ENCODE assay signal across 9 cellular contexts in genomic region chr2:187842978-187843847, GRCh38.
DNase-seq lines count a peak whose midpoint lies in the region; ATAC-seq and TF ChIP-seq lines count a peak whose summit lies in the region.
"Had no signal": no experiment of that assay in that cellular context is flagged by ENCODE, and none has a peak within 500 bp of the region (broad histone marks: within the 10 kb centered on the region; RNA-seq: fewer than 3 reads in every experiment).

No MANE protein-coding gene starts in this region.

- H3K4me3 Mint-ChIP-seq in Calu3 (ENCODE audit: low read depth, unreplicated experiment): no peak overlapping the region
- H3K4me3 Mint-ChIP-seq: T-helper 1 cell treated with Interleukin-12 subunit alpha and Interleukin-12 subunit beta and Interleukin-4 antibody, amounts not matched to agents 30 μg/mL and 1 μg/mL, for 36 hours had no signal

- peak; percentile 80 for ATAC-seq in GM19455 (IDR thresholded peaks at IDR 0.05; ENCODE audit: unreplicated experiment)

- TF ChIP-seq CTCF in Calu3 (IDR thresholded peaks at IDR 0.05; ENCODE audit: unreplicated experiment): peak; percentile 56

- H3K4me1 Mint-ChIP-seq in Calu3 (ENCODE audit: low read depth, unreplicated experiment): peaks cover 17% of the 10 kb centered on the region

- BruUV-seq in Calu3 (replicated peaks; lab: Mats Ljungman, UMichigan): no TSS peak

- peak; percentile 45 for DNase-seq in Calu3
- DNase-seq in KBM-7: peak; percentile 69
- peak; percentile 39 to 63 for DNase-seq in SHP77 (lab: John Stamatoyannopoulos, UW)
- peak; percentile 86 for DNase-seq in fibroblast of peridontal ligament (ENCODE audit: extremely low read depth)
- peak; percentile 36 for DNase-seq in putamen (ENCODE audit: low spot score)
- no peak for DNase-seq in cortex of kidney (lab: John Stamatoyannopoulos, UW)
- DNase-seq in NK-92 (lab: John Stamatoyannopoulos, UW; ENCODE audit: unreplicated experiment): no peak

- CTCF ChIA-PET in Calu3 (lab: Charles Lee): interaction anchor here (0.6 to 1.6 kb wide), 4 partner anchors 23 to 343 kb away, joined by 3 to 12 read pairs (median 6); no protein-coding TSS in a partner anchor

- no peaks in the 10 kb centered on the region for H3K36me3 Mint-ChIP-seq in Calu3 (ENCODE audit: insufficient read depth, unreplicated experiment)

- H3K27ac Mint-ChIP-seq in Calu3 (ENCODE audit: unreplicated experiment): no peak overlapping the region
- H3K27ac Mint-ChIP-seq: T-helper 1 cell treated with Interleukin-12 subunit alpha and Interleukin-12 subunit beta and Interleukin-4 antibody, amounts not matched to agents 30 μg/mL and 1 μg/mL, for 36 hours had no signal

- intact Hi-C loops in Calu3 (cut with micrococcal nuclease; ENCODE audit: unreplicated experiment): loop anchor here (1.0 to 2.0 kb wide), 5 partner anchors 184 to 670 kb away; no protein-coding TSS in a partner anchor

- H3K9me3 Mint-ChIP-seq in Calu3 (ENCODE audit: low read depth, unreplicated experiment): no peaks in the 10 kb centered on the region
- H3K9me3 Mint-ChIP-seq: T-helper 1 cell treated with Interleukin-12 subunit alpha and Interleukin-12 subunit beta and Interleukin-4 antibody, amounts not matched to agents 30 μg/mL and 1 μg/mL, for 36 hours had no signal

- no peaks in the 10 kb centered on the region for H3K27me3 Mint-ChIP-seq in Calu3 (ENCODE audit: unreplicated experiment)

- in situ Hi-C loops in KBM-7 (cut with MboI; ENCODE audit: low pct_unique_long_range_greater_than_20kb, low sequenced_read_pairs): no loop called here

Comparison
In these comparisons a context has a peak if more than half of its experiments do, and no peak if none do; other contexts are left out.
1. DNase-seq: peak in Calu3 (single experiment), KBM-7 (single experiment), SHP77 (2 of 2), fibroblast of peridontal ligament (single experiment) and putamen (single experiment); none in cortex of kidney (single experiment) and NK-92 (single experiment).